Comparison of ENCODE assay signal across 17 cellular contexts in genomic region chr10:131169146-131169545, GRCh38.
A peak's percentile ranks its signal among the peaks of the same experiment; 100 is the strongest.
DNase-seq lines count a peak whose midpoint lies in the region; ATAC-seq, FAIRE-seq and TF ChIP-seq lines count a peak whose summit lies in the region.
"Had no signal": no experiment of that assay in that cellular context is flagged by ENCODE, and none has a peak within 500 bp of the region (broad histone marks: within the 10 kb centered on the region; RNA-seq: fewer than 3 reads in every experiment).

No MANE protein-coding gene starts in this region.

- H2BK120ac ChIP-seq in H1 (replicated peaks; ENCODE audit: low read depth, low read length), result no peak overlapping the region

- peak overlapping the region; percentile 41; the same call in 1 of the 2 replicates for H4K8ac ChIP-seq in H1 (ENCODE audit: extremely low read depth, insufficient read depth, low read length)

- H3K4me1 Mint-ChIP-seq in activated CD8-positive, alpha-beta memory T cell treated with anti-CD3 and anti-CD28 coated beads, Interleukin-2, amount 10 ng/mL, durations not matched to agents 7 days and 5 days, result no peaks in the 10 kb centered on the region

- no peaks in the 10 kb centered on the region for H3K79me1 ChIP-seq in H1 (ENCODE audit: low read depth, low read length)

- intact Hi-C loops in sigmoid colon (cut with DNase I), result no loop called here
- intact Hi-C loops in thyroid gland (cut with DNase I), result no loop called here

- H3K9ac ChIP-seq in H1 (replicated peaks in 1 of 4; ENCODE audit: extremely low read depth in 1 of 4, low read depth in 3 of 4, low read length in 3 of 4), result no peak overlapping the region

- H3K27me3 Mint-ChIP-seq in activated CD8-positive, alpha-beta memory T cell treated with anti-CD3 and anti-CD28 coated beads, Interleukin-2, amount 10 ng/mL, durations not matched to agents 7 days and 5 days, result no peaks in the 10 kb centered on the region

- TF ChIP-seq EP300 in H1 (IDR thresholded peaks at IDR 0.05; ENCODE audit: borderline replicate concordance in 1 of 2, low read depth in 2 of 2, low read length in 2 of 2) (no peak), sigmoid colon (IDR thresholded peaks at IDR 0.05) (no peak)

- POLR2A ChIA-PET in H1 (lab: Charles Lee; ENCODE audit: partially characterized antibody), result no interaction called here

- H3K4me3 ChIP-seq in H1 (ENCODE audit: extremely low read depth in 1 of 4, insufficient read depth in 2 of 4, low read depth in 3 of 4, low read length in 4 of 4) (no peak overlapping the region), sigmoid colon (no peak overlapping the region), thyroid gland (replicated peaks in 1 of 3) (no peak overlapping the region)
- H3K4me3 ChIP-seq: A549 had no signal

- no peak for ATAC-seq in activated CD8-positive, alpha-beta memory T cell treated with anti-CD3 and anti-CD28 coated beads, Interleukin-2, amount 10 ng/mL, durations not matched to agents 7 days and 5 days
- ATAC-seq: A549; CD8-positive, alpha-beta T cell had no signal

- TF ChIP-seq POLR2A in H1 (IDR thresholded peaks at IDR 0.05; ENCODE audit: control extremely low read depth in 1 of 2, low read depth in 2 of 2, low read length in 2 of 2) (no peak), sigmoid colon (IDR thresholded peaks at IDR 0.05) (no peak), thyroid gland (IDR thresholded peaks at IDR 0.05) (no peak)

- no peak overlapping the region for H2BK12ac ChIP-seq in H1 (ENCODE audit: low read depth, low read length)

- no peak overlapping the region for H2AFZ ChIP-seq in H1 (ENCODE audit: low read length)

- H2BK5ac ChIP-seq in H1 (ENCODE audit: low read depth, low read length), result no peak overlapping the region

- no peak overlapping the region for H3K27ac Mint-ChIP-seq in activated CD8-positive, alpha-beta memory T cell treated with anti-CD3 and anti-CD28 coated beads, Interleukin-2, amount 10 ng/mL, durations not matched to agents 7 days and 5 days
- H3K27ac Mint-ChIP-seq: CD8-positive, alpha-beta T cell had no signal

- CTCF ChIA-PET in activated CD8-positive, alpha-beta memory T cell treated with anti-CD3 and anti-CD28 coated beads, Interleukin-2, amount 10 ng/mL, durations not matched to agents 7 days and 5 days (lab: Charles Lee), result no interaction called here
- CTCF ChIA-PET in H1 (lab: Charles Lee; ENCODE audit: partially characterized antibody), result no interaction called here

- H3K18ac ChIP-seq in H1 (ENCODE audit: extremely low read depth, low read length), result no peak overlapping the region

- H2BK20ac ChIP-seq in H1 (ENCODE audit: low read length), result no peak overlapping the region

- peak; percentile 33 for DNase-seq in activated CD8-positive, alpha-beta memory T cell treated with anti-CD3 and anti-CD28 coated beads, Interleukin-2, amount 10 ng/mL, durations not matched to agents 7 days and 5 days
- DNase-seq in activated CD8-positive, alpha-beta memory T cell treated with anti-CD3 and anti-CD28 coated beads, Interleukin-2, amount 50 U/mL, for 4 hours, result no peak
- DNase-seq in H1 (ENCODE audit: low read depth in 1 of 2, low spot score in 2 of 2) (peak in 1 of 2 experiments; percentile 20), sigmoid colon (peak; percentile 19), thyroid gland (no peak), NCI-H2029 treated with DMSO at 0.1 percent for 48 hours (lab: John Stamatoyannopoulos, UW) (no peak), NCI-H2227 treated with DMSO at 0.1 percent for 48 hours (lab: John Stamatoyannopoulos, UW) (no peak), NCI-H524 treated with DMSO at 0.1 percent for 48 hours (lab: John Stamatoyannopoulos, UW) (no peak)
- DNase-seq: AML-193, Calu3, GF-D8, HCEC 1CT, IMR-90 had no signal

- no peak overlapping the region for H3K56ac ChIP-seq in H1 (replicated peaks; ENCODE audit: insufficient read length, low read depth, low read length)

- H3K27ac ChIP-seq in H1 (ENCODE audit: low read depth, low read length) (no peak overlapping the region), sigmoid colon (no peak overlapping the region), thyroid gland (peak overlapping the region in 2 of 3 donors; percentile 60 to 73)
- H3K27ac ChIP-seq: 22Rv1, A549 had no signal

- TF ChIP-seq RAD21 in H1 (IDR thresholded peaks at IDR 0.05 in 1 of 2, conservative IDR thresholded peaks at IDR 0.05 in 1 of 2; ENCODE audit: low read depth in 2 of 2, low read length in 2 of 2), result 0 out of 4 replicates have a peak, but pooled peaks of 1 of the 2 experiments have one; percentile 4

- H3K36me3 Mint-ChIP-seq in activated CD8-positive, alpha-beta memory T cell treated with anti-CD3 and anti-CD28 coated beads, Interleukin-2, amount 10 ng/mL, durations not matched to agents 7 days and 5 days, result no peaks in the 10 kb centered on the region
- H3K36me3 Mint-ChIP-seq: CD8-positive, alpha-beta T cell had no signal

- H3K9me3 Mint-ChIP-seq in activated CD8-positive, alpha-beta memory T cell treated with anti-CD3 and anti-CD28 coated beads, Interleukin-2, amount 10 ng/mL, durations not matched to agents 7 days and 5 days (ENCODE audit: low read depth), result no peaks in the 10 kb centered on the region
- H3K9me3 Mint-ChIP-seq: CD8-positive, alpha-beta T cell had no signal

- H4K91ac ChIP-seq in H1 (replicated peaks; ENCODE audit: insufficient read length, low read length), result no peak overlapping the region

- no peak overlapping the region for H2BK15ac ChIP-seq in H1 (ENCODE audit: low read length)

- H3K4me3 Mint-ChIP-seq in activated CD8-positive, alpha-beta memory T cell treated with anti-CD3 and anti-CD28 coated beads, Interleukin-2, amount 10 ng/mL, durations not matched to agents 7 days and 5 days, result no peak overlapping the region
- H3K4me3 Mint-ChIP-seq: CD8-positive, alpha-beta T cell had no signal

- H3K79me2 ChIP-seq in H1 (ENCODE audit: control insufficient read depth in 1 of 2, insufficient read depth in 2 of 2, low read length in 2 of 2), result no peaks in the 10 kb centered on the region

- H3K14ac ChIP-seq in H1 (ENCODE audit: insufficient read length), result no peak overlapping the region

- H3K4me1 ChIP-seq in H1 (replicated peaks in 1 of 4; ENCODE audit: control insufficient read depth in 3 of 4, insufficient read depth in 4 of 4, low read length in 3 of 4), result no peaks in the 10 kb centered on the region; a peak in 3 of 7 replicates
- no peaks in the 10 kb centered on the region for H3K4me1 ChIP-seq in sigmoid colon
- peaks cover 22 to 46% of the 10 kb centered on the region in 2 donors for H3K4me1 ChIP-seq in thyroid gland
- H3K4me1 ChIP-seq: A549 had no signal

- H3K9me3 ChIP-seq in H1 (ENCODE audit: insufficient read depth in 2 of 2, low read depth in 1 of 2, low read length in 1 of 2) (no peaks in the 10 kb centered on the region), sigmoid colon (no peaks in the 10 kb centered on the region), thyroid gland (no peaks in the 10 kb centered on the region)
- H3K9me3 ChIP-seq: A549 had no signal

- no peaks in the 10 kb centered on the region for H3K23me2 ChIP-seq in H1 (ENCODE audit: low read depth, low read length)

- WGBS in H1 (ENCODE audit: extremely low coverage in 1 of 2, insufficient coverage in 1 of 2, insufficient read length in 1 of 2, insufficient replicate concordance in 2 of 2, low coverage in 1 of 2, low lambda C conversion rate in 2 of 2, missing lambda C conversion rate in 1 of 2), 2 experiments, result 89% methylated on average over 7 of the region's 7 CpGs; no CpG with 5 or more reads in 1 of the 2 experiments
- 74 to 76% methylated on average over 7 of the region's 7 CpGs for WGBS in sigmoid colon, 2 donors
- 61 to 78% methylated on average over 5 to 7 of the region's 7 CpGs for WGBS in thyroid gland, 2 donors

- H4K20me1 ChIP-seq in H1 (replicated peaks in 1 of 2; ENCODE audit: control insufficient read depth in 1 of 2, insufficient read depth in 2 of 2, low read length in 2 of 2), result peaks cover 0 to 2% of the 10 kb centered on the region in 2 experiments

- H3K23ac ChIP-seq in H1 (ENCODE audit: insufficient read length), result no peak overlapping the region

- TF ChIP-seq CTCF in H1 (IDR thresholded peaks at IDR 0.05; ENCODE audit: control extremely low read depth in 1 of 3, insufficient read depth in 1 of 3, low read depth in 1 of 3, low read length in 3 of 3) (no peak), sigmoid colon (IDR thresholded peaks at IDR 0.05) (no peak), thyroid gland (IDR thresholded peaks at IDR 0.05) (no peak)

- no peak overlapping the region for H3K4me2 ChIP-seq in H1 (ENCODE audit: insufficient read depth in 1 of 2, low read depth in 2 of 2, low read length in 2 of 2)
- H3K4me2 ChIP-seq: A549 had no signal

- H3K27me3 ChIP-seq in H1 (replicated peaks in 1 of 4; ENCODE audit: control insufficient read depth in 3 of 4, extremely low read depth in 1 of 4, insufficient read depth in 3 of 4, low read length in 3 of 4) (no peaks in the 10 kb centered on the region), sigmoid colon (no peaks in the 10 kb centered on the region), thyroid gland (no peaks in the 10 kb centered on the region)

- H3K4ac ChIP-seq in H1 (replicated peaks; ENCODE audit: insufficient read length, low read depth, low read length), result no peak overlapping the region

- FAIRE-seq in H1 (lab: Jason Lieb, UNC), result no peak
- FAIRE-seq: A549, HTR-8/SVneo had no signal

- H2AK5ac ChIP-seq in H1 (ENCODE audit: low read depth, low read length), result no peak overlapping the region

- H3K36me3 ChIP-seq in H1 (ENCODE audit: control insufficient read depth in 2 of 4, insufficient read depth in 4 of 4, low read length in 3 of 4) (no peaks in the 10 kb centered on the region), sigmoid colon (no peaks in the 10 kb centered on the region), thyroid gland (no peaks in the 10 kb centered on the region)

- no peak overlapping the region for H4K5ac ChIP-seq in H1 (ENCODE audit: insufficient read length, low read depth, low read length)

TF ChIP-seq in H1, 55 proteins besides CTCF, POLR2A, EP300 and RAD21 (continues in another document):
- TF ChIP-seq, protein P1, sequence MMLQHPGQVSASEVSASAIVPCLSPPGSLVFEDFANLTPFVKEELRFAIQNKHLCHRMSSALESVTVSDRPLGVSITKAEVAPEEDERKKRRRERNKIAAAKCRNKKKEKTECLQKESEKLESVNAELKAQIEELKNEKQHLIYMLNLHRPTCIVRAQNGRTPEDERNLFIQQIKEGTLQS (IDR thresholded peaks at IDR 0.05; ENCODE audit: insufficient read depth, low read depth, low read length), result no peak
- TF ChIP-seq TAF7 (optimal IDR thresholded peaks at IDR 0.05; ENCODE audit: borderline replicate concordance, low read depth, low read length), result no peak
- TF ChIP-seq CHD2 (IDR thresholded peaks at IDR 0.05; ENCODE audit: low read length), result no peak
- no peak for TF ChIP-seq CBX8 (IDR thresholded peaks at IDR 0.05; ENCODE audit: borderline replicate concordance, low read depth, low read length)

Comparison
In these comparisons a context has a peak if more than half of its experiments do, and no peak if none do; other contexts are left out.
1. DNase-seq: peak in activated CD8-positive, alpha-beta memory T cell treated with anti-CD3 and anti-CD28 coated beads, Interleukin-2, amount 10 ng/mL, durations not matched to agents 7 days and 5 days (single experiment) and sigmoid colon (single experiment); none in activated CD8-positive, alpha-beta memory T cell treated with anti-CD3 and anti-CD28 coated beads, Interleukin-2, amount 50 U/mL, for 4 hours (single experiment), thyroid gland (0 of 2), NCI-H2029 treated with DMSO at 0.1 percent for 48 hours (single experiment), NCI-H2227 treated with DMSO at 0.1 percent for 48 hours (single experiment) and NCI-H524 treated with DMSO at 0.1 percent for 48 hours (single experiment).
2. H3K27ac ChIP-seq: peak in thyroid gland (2 of 3); none in H1 (single experiment) and sigmoid colon (0 of 4).